ENCODE assay signal across 18 cellular contexts in genomic region chr10:4108693-4109092, GRCh38.
"Had no signal": no experiment of that assay in that cellular context is flagged by ENCODE, and none has a peak within 500 bp of the region (broad histone marks: within the 10 kb centered on the region; RNA-seq: fewer than 3 reads in every experiment).

No MANE protein-coding gene starts in this region.

- H3K9me3 Mint-ChIP-seq: activated T-helper 2 cell treated with anti-CD3 and anti-CD28 coated beads, Interferon-gamma antibody, Interleukin-2, Interleukin-4, amounts not matched to agents 10 μg/mL and 5 μg/mL and 100 μg/mL, durations not matched to agents 14 hours and 24 hours and 36 hours had no signal

- H3K4me3 Mint-ChIP-seq: activated naive CD4-positive, alpha-beta T cell treated with anti-CD3 and anti-CD28 coated beads, Interleukin-2, amount 10 ng/mL, durations not matched to agents 7 days and 5 days; nephron; type B pancreatic cell had no signal

- H3K27me3 ChIP-seq: adrenal gland, colonic mucosa had no signal

- ATAC-seq: left colon, right cardiac atrium had no signal

- H3K27ac Mint-ChIP-seq: activated naive CD4-positive, alpha-beta T cell treated with anti-CD3 and anti-CD28 coated beads, Interleukin-2, amount 10 ng/mL, durations not matched to agents 7 days and 5 days; activated T-helper 2 cell treated with anti-CD3 and anti-CD28 coated beads, Interferon-gamma antibody, Interleukin-2, Interleukin-4, amounts not matched to agents 10 μg/mL and 5 μg/mL and 100 μg/mL, durations not matched to agents 14 hours and 24 hours and 36 hours; nephron; progenitor cell of endocrine pancreas; type B pancreatic cell had no signal

- H3K27me3 Mint-ChIP-seq: progenitor cell of endocrine pancreas, type B pancreatic cell had no signal

- H3K36me3 ChIP-seq: adrenal gland, colonic mucosa had no signal

- H3K4me3 ChIP-seq: adrenal gland, colonic mucosa had no signal

- FAIRE-seq: small intestine had no signal

- H3K9me3 ChIP-seq: adrenal gland, colonic mucosa had no signal

- H3K27ac ChIP-seq: adrenal gland, colonic mucosa had no signal

- H3K4me1 ChIP-seq: adrenal gland, colonic mucosa had no signal

- DNase-seq: activated CD4-positive, alpha-beta T cell treated with anti-CD3 and anti-CD28 coated beads, Interleukin-2, amount 50 U/mL, for 1 hour; activated naive CD4-positive, alpha-beta T cell treated with anti-CD3 and anti-CD28 coated beads, Interleukin-2, amount 10 ng/mL, durations not matched to agents 7 days and 5 days; activated T-cell treated with anti-CD3 and anti-CD28 coated beads for 4 hours; adrenal gland; caudate nucleus; colonic mucosa; effector CD8-positive, alpha-beta T cell; erythroblast; left colon; occipital lobe; right cardiac atrium; small intestine; stimulated activated naive CD4-positive, alpha-beta T cell; T-helper 1 cell had no signal
